In the genomic region with DNA sequence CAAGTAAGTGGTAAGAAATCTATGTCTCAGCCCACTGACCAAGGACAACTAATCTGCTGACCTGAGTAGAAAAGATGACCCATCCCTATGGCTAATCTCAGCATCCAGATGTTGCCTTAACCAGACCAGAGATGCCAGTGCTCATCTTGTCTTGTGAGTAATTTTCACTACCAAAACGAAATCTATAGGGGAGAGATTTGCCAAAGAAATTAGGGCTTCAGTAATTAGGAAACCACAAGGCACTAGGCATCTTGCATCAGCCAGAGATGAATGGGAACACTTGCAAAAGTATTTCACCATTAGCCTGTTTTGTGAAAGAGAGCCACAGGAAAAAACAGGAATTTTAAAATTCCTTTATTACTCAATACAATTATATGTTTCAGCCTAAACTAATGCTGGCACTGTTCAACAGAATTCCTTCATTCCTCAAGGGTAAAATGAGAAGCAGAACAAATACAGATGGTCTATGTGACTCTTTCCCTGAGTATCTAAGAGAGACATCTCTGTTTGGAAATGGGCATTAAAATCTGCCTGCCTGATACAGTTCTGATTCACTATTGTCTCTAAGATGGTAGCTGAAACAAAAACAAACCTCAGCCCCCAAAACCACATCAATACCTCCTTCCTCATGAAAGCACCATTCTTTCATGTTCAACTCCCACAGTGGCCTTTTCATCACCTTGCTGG, we compare ENCODE assay signal across 1 cellular context.
TF ChIP-seq lines count a peak whose summit lies in the region.

No MANE protein-coding gene starts in this region.

TF ChIP-seq in GM12878, 131 proteins besides CTCF, POLR2A, EP300 and RAD21 (continued from another document):
- TF ChIP-seq, protein P1, sequence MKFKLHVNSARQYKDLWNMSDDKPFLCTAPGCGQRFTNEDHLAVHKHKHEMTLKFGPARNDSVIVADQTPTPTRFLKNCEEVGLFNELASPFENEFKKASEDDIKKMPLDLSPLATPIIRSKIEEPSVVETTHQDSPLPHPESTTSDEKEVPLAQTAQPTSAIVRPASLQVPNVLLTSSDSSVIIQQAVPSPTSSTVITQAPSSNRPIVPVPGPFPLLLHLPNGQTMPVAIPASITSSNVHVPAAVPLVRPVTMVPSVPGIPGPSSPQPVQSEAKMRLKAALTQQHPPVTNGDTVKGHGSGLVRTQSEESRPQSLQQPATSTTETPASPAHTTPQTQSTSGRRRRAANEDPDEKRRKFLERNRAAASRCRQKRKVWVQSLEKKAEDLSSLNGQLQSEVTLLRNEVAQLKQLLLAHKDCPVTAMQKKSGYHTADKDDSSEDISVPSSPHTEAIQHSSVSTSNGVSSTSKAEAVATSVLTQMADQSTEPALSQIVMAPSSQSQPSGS (IDR thresholded peaks at IDR 0.05; ENCODE audit: low read length): peak; percentile 44; the same call in 1 of the 2 replicates
- TF ChIP-seq, protein P2, sequence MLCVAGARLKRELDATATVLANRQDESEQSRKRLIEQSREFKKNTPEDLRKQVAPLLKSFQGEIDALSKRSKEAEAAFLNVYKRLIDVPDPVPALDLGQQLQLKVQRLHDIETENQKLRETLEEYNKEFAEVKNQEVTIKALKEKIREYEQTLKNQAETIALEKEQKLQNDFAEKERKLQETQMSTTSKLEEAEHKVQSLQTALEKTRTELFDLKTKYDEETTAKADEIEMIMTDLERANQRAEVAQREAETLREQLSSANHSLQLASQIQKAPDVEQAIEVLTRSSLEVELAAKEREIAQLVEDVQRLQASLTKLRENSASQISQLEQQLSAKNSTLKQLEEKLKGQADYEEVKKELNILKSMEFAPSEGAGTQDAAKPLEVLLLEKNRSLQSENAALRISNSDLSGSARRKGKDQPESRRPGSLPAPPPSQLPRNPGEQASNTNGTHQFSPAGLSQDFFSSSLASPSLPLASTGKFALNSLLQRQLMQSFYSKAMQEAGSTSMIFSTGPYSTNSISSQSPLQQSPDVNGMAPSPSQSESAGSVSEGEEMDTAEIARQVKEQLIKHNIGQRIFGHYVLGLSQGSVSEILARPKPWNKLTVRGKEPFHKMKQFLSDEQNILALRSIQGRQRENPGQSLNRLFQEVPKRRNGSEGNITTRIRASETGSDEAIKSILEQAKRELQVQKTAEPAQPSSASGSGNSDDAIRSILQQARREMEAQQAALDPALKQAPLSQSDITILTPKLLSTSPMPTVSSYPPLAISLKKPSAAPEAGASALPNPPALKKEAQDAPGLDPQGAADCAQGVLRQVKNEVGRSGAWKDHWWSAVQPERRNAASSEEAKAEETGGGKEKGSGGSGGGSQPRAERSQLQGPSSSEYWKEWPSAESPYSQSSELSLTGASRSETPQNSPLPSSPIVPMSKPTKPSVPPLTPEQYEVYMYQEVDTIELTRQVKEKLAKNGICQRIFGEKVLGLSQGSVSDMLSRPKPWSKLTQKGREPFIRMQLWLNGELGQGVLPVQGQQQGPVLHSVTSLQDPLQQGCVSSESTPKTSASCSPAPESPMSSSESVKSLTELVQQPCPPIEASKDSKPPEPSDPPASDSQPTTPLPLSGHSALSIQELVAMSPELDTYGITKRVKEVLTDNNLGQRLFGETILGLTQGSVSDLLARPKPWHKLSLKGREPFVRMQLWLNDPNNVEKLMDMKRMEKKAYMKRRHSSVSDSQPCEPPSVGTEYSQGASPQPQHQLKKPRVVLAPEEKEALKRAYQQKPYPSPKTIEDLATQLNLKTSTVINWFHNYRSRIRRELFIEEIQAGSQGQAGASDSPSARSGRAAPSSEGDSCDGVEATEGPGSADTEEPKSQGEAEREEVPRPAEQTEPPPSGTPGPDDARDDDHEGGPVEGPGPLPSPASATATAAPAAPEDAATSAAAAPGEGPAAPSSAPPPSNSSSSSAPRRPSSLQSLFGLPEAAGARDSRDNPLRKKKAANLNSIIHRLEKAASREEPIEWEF (IDR thresholded peaks at IDR 0.05; ENCODE audit: insufficient replicate concordance, low read depth, low read length): no peak
- no peak for TF ChIP-seq GATAD2B (conservative IDR thresholded peaks at IDR 0.05; ENCODE audit: low read depth)
- no peak for TF ChIP-seq CHD4 (IDR thresholded peaks at IDR 0.05)
- no peak for TF ChIP-seq HDAC2 (IDR thresholded peaks at IDR 0.05)
- peak; percentile 76 for TF ChIP-seq NFIC (IDR thresholded peaks at IDR 0.05; ENCODE audit: low read depth, low read length)
- TF ChIP-seq ATF7 (IDR thresholded peaks at IDR 0.05; ENCODE audit: low read depth): no peak
- TF ChIP-seq RELA (IDR thresholded peaks at IDR 0.05; ENCODE audit: borderline replicate concordance, partially characterized antibody): no peak
- no peak for TF ChIP-seq ZZZ3 (IDR thresholded peaks at IDR 0.05; ENCODE audit: control insufficient read depth, insufficient read length, low read depth)
- TF ChIP-seq RUNX3 (IDR thresholded peaks at IDR 0.05; ENCODE audit: low read length): peak; percentile 97
- no peak for TF ChIP-seq RBBP5 (conservative IDR thresholded peaks at IDR 0.05)
- TF ChIP-seq TAF1 (IDR thresholded peaks at IDR 0.05; ENCODE audit: borderline replicate concordance, low read depth, low read length): no peak
- TF ChIP-seq, protein P3, sequence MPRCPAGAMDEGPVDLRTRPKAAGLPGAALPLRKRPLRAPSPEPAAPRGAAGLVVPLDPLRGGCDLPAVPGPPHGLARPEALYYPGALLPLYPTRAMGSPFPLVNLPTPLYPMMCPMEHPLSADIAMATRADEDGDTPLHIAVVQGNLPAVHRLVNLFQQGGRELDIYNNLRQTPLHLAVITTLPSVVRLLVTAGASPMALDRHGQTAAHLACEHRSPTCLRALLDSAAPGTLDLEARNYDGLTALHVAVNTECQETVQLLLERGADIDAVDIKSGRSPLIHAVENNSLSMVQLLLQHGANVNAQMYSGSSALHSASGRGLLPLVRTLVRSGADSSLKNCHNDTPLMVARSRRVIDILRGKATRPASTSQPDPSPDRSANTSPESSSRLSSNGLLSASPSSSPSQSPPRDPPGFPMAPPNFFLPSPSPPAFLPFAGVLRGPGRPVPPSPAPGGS (IDR thresholded peaks at IDR 0.05; ENCODE audit: borderline replicate concordance, insufficient read depth, low read depth, low read length, poor library complexity, severe bottlenecking): no peak
- TF ChIP-seq, protein P4, sequence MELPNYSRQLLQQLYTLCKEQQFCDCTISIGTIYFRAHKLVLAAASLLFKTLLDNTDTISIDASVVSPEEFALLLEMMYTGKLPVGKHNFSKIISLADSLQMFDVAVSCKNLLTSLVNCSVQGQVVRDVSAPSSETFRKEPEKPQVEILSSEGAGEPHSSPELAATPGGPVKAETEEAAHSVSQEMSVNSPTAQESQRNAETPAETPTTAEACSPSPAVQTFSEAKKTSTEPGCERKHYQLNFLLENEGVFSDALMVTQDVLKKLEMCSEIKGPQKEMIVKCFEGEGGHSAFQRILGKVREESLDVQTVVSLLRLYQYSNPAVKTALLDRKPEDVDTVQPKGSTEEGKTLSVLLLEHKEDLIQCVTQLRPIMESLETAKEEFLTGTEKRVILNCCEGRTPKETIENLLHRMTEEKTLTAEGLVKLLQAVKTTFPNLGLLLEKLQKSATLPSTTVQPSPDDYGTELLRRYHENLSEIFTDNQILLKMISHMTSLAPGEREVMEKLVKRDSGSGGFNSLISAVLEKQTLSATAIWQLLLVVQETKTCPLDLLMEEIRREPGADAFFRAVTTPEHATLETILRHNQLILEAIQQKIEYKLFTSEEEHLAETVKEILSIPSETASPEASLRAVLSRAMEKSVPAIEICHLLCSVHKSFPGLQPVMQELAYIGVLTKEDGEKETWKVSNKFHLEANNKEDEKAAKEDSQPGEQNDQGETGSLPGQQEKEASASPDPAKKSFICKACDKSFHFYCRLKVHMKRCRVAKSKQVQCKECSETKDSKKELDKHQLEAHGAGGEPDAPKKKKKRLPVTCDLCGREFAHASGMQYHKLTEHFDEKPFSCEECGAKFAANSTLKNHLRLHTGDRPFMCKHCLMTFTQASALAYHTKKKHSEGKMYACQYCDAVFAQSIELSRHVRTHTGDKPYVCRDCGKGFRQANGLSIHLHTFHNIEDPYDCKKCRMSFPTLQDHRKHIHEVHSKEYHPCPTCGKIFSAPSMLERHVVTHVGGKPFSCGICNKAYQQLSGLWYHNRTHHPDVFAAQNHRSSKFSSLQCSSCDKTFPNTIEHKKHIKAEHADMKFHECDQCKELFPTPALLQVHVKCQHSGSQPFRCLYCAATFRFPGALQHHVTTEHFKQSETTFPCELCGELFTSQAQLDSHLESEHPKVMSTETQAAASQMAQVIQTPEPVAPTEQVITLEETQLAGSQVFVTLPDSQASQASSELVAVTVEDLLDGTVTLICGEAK (IDR thresholded peaks at IDR 0.05; ENCODE audit: borderline replicate concordance): no peak
- TF ChIP-seq NFXL1 (IDR thresholded peaks at IDR 0.05; ENCODE audit: borderline replicate concordance): no peak
- TF ChIP-seq SIN3A (IDR thresholded peaks at IDR 0.05; ENCODE audit: low read depth, low read length): no peak
- TF ChIP-seq, protein P5, sequence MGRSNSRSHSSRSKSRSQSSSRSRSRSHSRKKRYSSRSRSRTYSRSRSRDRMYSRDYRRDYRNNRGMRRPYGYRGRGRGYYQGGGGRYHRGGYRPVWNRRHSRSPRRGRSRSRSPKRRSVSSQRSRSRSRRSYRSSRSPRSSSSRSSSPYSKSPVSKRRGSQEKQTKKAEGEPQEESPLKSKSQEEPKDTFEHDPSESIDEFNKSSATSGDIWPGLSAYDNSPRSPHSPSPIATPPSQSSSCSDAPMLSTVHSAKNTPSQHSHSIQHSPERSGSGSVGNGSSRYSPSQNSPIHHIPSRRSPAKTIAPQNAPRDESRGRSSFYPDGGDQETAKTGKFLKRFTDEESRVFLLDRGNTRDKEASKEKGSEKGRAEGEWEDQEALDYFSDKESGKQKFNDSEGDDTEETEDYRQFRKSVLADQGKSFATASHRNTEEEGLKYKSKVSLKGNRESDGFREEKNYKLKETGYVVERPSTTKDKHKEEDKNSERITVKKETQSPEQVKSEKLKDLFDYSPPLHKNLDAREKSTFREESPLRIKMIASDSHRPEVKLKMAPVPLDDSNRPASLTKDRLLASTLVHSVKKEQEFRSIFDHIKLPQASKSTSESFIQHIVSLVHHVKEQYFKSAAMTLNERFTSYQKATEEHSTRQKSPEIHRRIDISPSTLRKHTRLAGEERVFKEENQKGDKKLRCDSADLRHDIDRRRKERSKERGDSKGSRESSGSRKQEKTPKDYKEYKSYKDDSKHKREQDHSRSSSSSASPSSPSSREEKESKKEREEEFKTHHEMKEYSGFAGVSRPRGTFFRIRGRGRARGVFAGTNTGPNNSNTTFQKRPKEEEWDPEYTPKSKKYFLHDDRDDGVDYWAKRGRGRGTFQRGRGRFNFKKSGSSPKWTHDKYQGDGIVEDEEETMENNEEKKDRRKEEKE (IDR thresholded peaks at IDR 0.05): no peak
- TF ChIP-seq, protein P6, sequence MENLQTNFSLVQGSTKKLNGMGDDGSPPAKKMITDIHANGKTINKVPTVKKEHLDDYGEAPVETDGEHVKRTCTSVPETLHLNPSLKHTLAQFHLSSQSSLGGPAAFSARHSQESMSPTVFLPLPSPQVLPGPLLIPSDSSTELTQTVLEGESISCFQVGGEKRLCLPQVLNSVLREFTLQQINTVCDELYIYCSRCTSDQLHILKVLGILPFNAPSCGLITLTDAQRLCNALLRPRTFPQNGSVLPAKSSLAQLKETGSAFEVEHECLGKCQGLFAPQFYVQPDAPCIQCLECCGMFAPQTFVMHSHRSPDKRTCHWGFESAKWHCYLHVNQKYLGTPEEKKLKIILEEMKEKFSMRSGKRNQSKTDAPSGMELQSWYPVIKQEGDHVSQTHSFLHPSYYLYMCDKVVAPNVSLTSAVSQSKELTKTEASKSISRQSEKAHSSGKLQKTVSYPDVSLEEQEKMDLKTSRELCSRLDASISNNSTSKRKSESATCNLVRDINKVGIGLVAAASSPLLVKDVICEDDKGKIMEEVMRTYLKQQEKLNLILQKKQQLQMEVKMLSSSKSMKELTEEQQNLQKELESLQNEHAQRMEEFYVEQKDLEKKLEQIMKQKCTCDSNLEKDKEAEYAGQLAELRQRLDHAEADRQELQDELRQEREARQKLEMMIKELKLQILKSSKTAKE (IDR thresholded peaks at IDR 0.05; ENCODE audit: low read depth, poor library complexity, severe bottlenecking): no peak
- TF ChIP-seq, protein P7, sequence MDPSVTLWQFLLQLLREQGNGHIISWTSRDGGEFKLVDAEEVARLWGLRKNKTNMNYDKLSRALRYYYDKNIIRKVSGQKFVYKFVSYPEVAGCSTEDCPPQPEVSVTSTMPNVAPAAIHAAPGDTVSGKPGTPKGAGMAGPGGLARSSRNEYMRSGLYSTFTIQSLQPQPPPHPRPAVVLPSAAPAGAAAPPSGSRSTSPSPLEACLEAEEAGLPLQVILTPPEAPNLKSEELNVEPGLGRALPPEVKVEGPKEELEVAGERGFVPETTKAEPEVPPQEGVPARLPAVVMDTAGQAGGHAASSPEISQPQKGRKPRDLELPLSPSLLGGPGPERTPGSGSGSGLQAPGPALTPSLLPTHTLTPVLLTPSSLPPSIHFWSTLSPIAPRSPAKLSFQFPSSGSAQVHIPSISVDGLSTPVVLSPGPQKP (IDR thresholded peaks at IDR 0.05; ENCODE audit: low read depth, low read length): no peak
- TF ChIP-seq, protein P8, sequence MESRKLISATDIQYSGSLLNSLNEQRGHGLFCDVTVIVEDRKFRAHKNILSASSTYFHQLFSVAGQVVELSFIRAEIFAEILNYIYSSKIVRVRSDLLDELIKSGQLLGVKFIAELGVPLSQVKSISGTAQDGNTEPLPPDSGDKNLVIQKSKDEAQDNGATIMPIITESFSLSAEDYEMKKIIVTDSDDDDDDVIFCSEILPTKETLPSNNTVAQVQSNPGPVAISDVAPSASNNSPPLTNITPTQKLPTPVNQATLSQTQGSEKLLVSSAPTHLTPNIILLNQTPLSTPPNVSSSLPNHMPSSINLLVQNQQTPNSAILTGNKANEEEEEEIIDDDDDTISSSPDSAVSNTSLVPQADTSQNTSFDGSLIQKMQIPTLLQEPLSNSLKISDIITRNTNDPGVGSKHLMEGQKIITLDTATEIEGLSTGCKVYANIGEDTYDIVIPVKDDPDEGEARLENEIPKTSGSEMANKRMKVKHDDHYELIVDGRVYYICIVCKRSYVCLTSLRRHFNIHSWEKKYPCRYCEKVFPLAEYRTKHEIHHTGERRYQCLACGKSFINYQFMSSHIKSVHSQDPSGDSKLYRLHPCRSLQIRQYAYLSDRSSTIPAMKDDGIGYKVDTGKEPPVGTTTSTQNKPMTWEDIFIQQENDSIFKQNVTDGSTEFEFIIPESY (IDR thresholded peaks at IDR 0.05): no peak
- TF ChIP-seq, protein P9, sequence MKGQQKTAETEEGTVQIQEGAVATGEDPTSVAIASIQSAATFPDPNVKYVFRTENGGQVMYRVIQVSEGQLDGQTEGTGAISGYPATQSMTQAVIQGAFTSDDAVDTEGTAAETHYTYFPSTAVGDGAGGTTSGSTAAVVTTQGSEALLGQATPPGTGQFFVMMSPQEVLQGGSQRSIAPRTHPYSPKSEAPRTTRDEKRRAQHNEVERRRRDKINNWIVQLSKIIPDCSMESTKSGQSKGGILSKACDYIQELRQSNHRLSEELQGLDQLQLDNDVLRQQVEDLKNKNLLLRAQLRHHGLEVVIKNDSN (IDR thresholded peaks at IDR 0.05; ENCODE audit: borderline replicate concordance, extremely low read length, insufficient read depth, low read depth, low read length): no peak
